8 cellular contexts compared by ENCODE assay signal in genomic region chr19:44653977-44654784, GRCh38. TPM values are rescaled to one million over a fixed set of nuclear protein-coding genes. Genes with fewer than 3 reads are reported as not detected.
DNase-seq lines count a peak whose midpoint lies in the region; ATAC-seq and TF ChIP-seq lines count a peak whose summit lies in the region.

No MANE protein-coding gene starts in this region.

- H2BK15ac ChIP-seq in neuronal stem cell (ENCODE audit: low read length): no peak overlapping the region

- 66 to 68% methylated on average over 13 to 16 of the region's 16 CpGs for WGBS in GM23248 (ENCODE audit: low coverage in 1 of 2, low lambda C conversion rate in 2 of 2, missing lambda C conversion rate in 2 of 2), 2 experiments
- 54% methylated on average over 15 of the region's 16 CpGs for WGBS in esophagus muscularis mucosa
- no CpG with 5 or more reads among the region's 16 CpGs for WGBS in neuronal stem cell (ENCODE audit: extremely low coverage in 2 of 2, insufficient read length in 2 of 2, insufficient replicate concordance in 1 of 2), 2 donors

- no peak overlapping the region for H3K4me3 Mint-ChIP-seq in activated CD8-positive, alpha-beta memory T cell treated with anti-CD3 and anti-CD28 coated beads, Interleukin-2, amount 10 ng/mL, durations not matched to agents 7 days and 5 days

- H3K27me3 ChIP-seq in GM23248 (replicated peaks; ENCODE audit: insufficient read depth): no peaks in the 10 kb centered on the region
- no peaks in the 10 kb centered on the region for H3K27me3 ChIP-seq in esophagus muscularis mucosa
- no peaks in the 10 kb centered on the region for H3K27me3 ChIP-seq in neuronal stem cell (ENCODE audit: control insufficient read depth in 3 of 3, insufficient read depth in 3 of 3, low read depth in 1 of 3, low read length in 3 of 3)
- H3K27me3 ChIP-seq in tibial artery: no peaks in the 10 kb centered on the region

- H3K4me3 ChIP-seq in GM23248 (no peak overlapping the region), esophagus muscularis mucosa (no peak overlapping the region), neuronal stem cell (ENCODE audit: low read length in 2 of 2) (no peak overlapping the region), tibial artery (no peak overlapping the region)

- TF ChIP-seq EP300 in esophagus muscularis mucosa (IDR thresholded peaks at IDR 0.05): no peak

- H3K27ac ChIP-seq in GM23248 (no peak overlapping the region), esophagus muscularis mucosa (replicated peaks in 1 of 4) (no peak overlapping the region), neuronal stem cell (replicated peaks; ENCODE audit: low read length) (no peak overlapping the region), tibial artery (no peak overlapping the region)

- intact Hi-C loops in esophagus muscularis mucosa (cut with DNase I) (no loop called here), tibial artery (cut with DNase I; ENCODE audit: low total_unique reads) (no loop called here)

- peak; percentile 83 for ATAC-seq in activated CD8-positive, alpha-beta memory T cell treated with anti-CD3 and anti-CD28 coated beads, Interleukin-2, amount 10 ng/mL, durations not matched to agents 7 days and 5 days
- ATAC-seq in HG02763 (IDR thresholded peaks at IDR 0.05; ENCODE audit: unreplicated experiment): no peak

- no peak overlapping the region for H4K91ac ChIP-seq in neuronal stem cell (ENCODE audit: low read depth, low read length, poor library complexity)

- no peak overlapping the region for H3K23ac ChIP-seq in neuronal stem cell (ENCODE audit: low read depth, low read length, poor library complexity)

- no peaks in the 10 kb centered on the region; the same call in 1 of the 2 replicates for H3K4me1 ChIP-seq in GM23248 (ENCODE audit: insufficient read depth)
- H3K4me1 ChIP-seq in esophagus muscularis mucosa: peaks cover 0 to 19% (median 10%) of the 10 kb centered on the region in 4 donors
- no peaks in the 10 kb centered on the region for H3K4me1 ChIP-seq in neuronal stem cell (ENCODE audit: control insufficient read depth in 2 of 2, insufficient read depth in 1 of 2, low read depth in 1 of 2, low read length in 2 of 2)
- H3K4me1 ChIP-seq in tibial artery: peaks cover 0 to 4% (median 2%) of the 10 kb centered on the region in 4 donors

- no peak overlapping the region for H3K18ac ChIP-seq in neuronal stem cell (ENCODE audit: low read length)

- H2BK120ac ChIP-seq in neuronal stem cell (ENCODE audit: low read depth, low read length): no peak overlapping the region

- peak; percentile 43 to 60 (median 59) for TF ChIP-seq CTCF in esophagus muscularis mucosa (IDR thresholded peaks at IDR 0.05)
- peak; percentile 33 to 41 for TF ChIP-seq CTCF in tibial artery (IDR thresholded peaks at IDR 0.05)

- no peaks in the 10 kb centered on the region for H3K36me3 Mint-ChIP-seq in activated CD8-positive, alpha-beta memory T cell treated with anti-CD3 and anti-CD28 coated beads, Interleukin-2, amount 10 ng/mL, durations not matched to agents 7 days and 5 days

- in situ Hi-C loops in GM23248 (cut with MboI): no loop called here

- H4K8ac ChIP-seq in neuronal stem cell (ENCODE audit: low read depth, low read length): no peak overlapping the region

- H3K14ac ChIP-seq in neuronal stem cell (ENCODE audit: low read length): no peak overlapping the region

- H3K79me1 ChIP-seq in neuronal stem cell (ENCODE audit: low read depth, low read length): peaks cover 3% of the 10 kb centered on the region

- H4K20me1 ChIP-seq in GM23248 (ENCODE audit: insufficient read depth): no peaks in the 10 kb centered on the region

- CTCF ChIA-PET in activated CD8-positive, alpha-beta memory T cell treated with anti-CD3 and anti-CD28 coated beads, Interleukin-2, amount 10 ng/mL, durations not matched to agents 7 days and 5 days (lab: Charles Lee): interaction anchor here (0.7 to 4.4 kb wide), 18 partner anchors 9 to 194 kb away, joined by 3 to 28 read pairs (median 4); partner anchors contain the start of genes NECTIN2 and PVR

- no peak overlapping the region for H2BK5ac ChIP-seq in neuronal stem cell (ENCODE audit: low read length)

- no peak overlapping the region for H3K27ac Mint-ChIP-seq in activated CD8-positive, alpha-beta memory T cell treated with anti-CD3 and anti-CD28 coated beads, Interleukin-2, amount 10 ng/mL, durations not matched to agents 7 days and 5 days

- no peaks in the 10 kb centered on the region; the same call in 1 of the 2 replicates for H3F3A ChIP-seq in GM23248 (ENCODE audit: insufficient read depth)

- H3K36me3 ChIP-seq in GM23248 (ENCODE audit: low read depth): peaks cover 77% of the 10 kb centered on the region
- H3K36me3 ChIP-seq in esophagus muscularis mucosa: peaks cover 56 to 99% (median 90%) of the 10 kb centered on the region in 4 donors
- H3K36me3 ChIP-seq in neuronal stem cell (replicated peaks in 1 of 2; ENCODE audit: control insufficient read depth in 2 of 2, insufficient read depth in 2 of 2, low read length in 2 of 2): peaks cover 49 to 77% of the 10 kb centered on the region in 2 donors
- peaks cover 58 to 93% (median 83%) of the 10 kb centered on the region in 3 donors for H3K36me3 ChIP-seq in tibial artery

- no peaks in the 10 kb centered on the region for H3K9me3 Mint-ChIP-seq in activated CD8-positive, alpha-beta memory T cell treated with anti-CD3 and anti-CD28 coated beads, Interleukin-2, amount 10 ng/mL, durations not matched to agents 7 days and 5 days (ENCODE audit: low read depth)

- no peaks in the 10 kb centered on the region for H3K9me2 ChIP-seq in GM23248 (ENCODE audit: insufficient read depth)

- H3K9me3 ChIP-seq in GM23248 (ENCODE audit: low read depth): no peaks in the 10 kb centered on the region
- no peaks in the 10 kb centered on the region for H3K9me3 ChIP-seq in esophagus muscularis mucosa
- peaks cover 0 to 2% of the 10 kb centered on the region in 2 donors for H3K9me3 ChIP-seq in neuronal stem cell (replicated peaks in 1 of 2; ENCODE audit: control insufficient read depth in 2 of 2, insufficient read depth in 1 of 2, low read depth in 1 of 2, low read length in 2 of 2)
- H3K9me3 ChIP-seq in tibial artery: no peaks in the 10 kb centered on the region

- H2AFZ ChIP-seq in GM23248 (no peak overlapping the region), neuronal stem cell (ENCODE audit: low read length) (no peak overlapping the region)

- TF ChIP-seq POLR2A in esophagus muscularis mucosa (IDR thresholded peaks at IDR 0.05; ENCODE audit: low read depth): no peak

- H3K4me1 Mint-ChIP-seq in activated CD8-positive, alpha-beta memory T cell treated with anti-CD3 and anti-CD28 coated beads, Interleukin-2, amount 10 ng/mL, durations not matched to agents 7 days and 5 days: no peaks in the 10 kb centered on the region

- no peak overlapping the region for H2AK5ac ChIP-seq in neuronal stem cell (ENCODE audit: low read depth, low read length)

- H2BK12ac ChIP-seq in neuronal stem cell (ENCODE audit: low read length): no peak overlapping the region

- peaks cover 42% of the 10 kb centered on the region for H3K79me2 ChIP-seq in GM23248 (ENCODE audit: insufficient read depth)

- H3K27me3 Mint-ChIP-seq in activated CD8-positive, alpha-beta memory T cell treated with anti-CD3 and anti-CD28 coated beads, Interleukin-2, amount 10 ng/mL, durations not matched to agents 7 days and 5 days: no peaks in the 10 kb centered on the region

- H3K4ac ChIP-seq in neuronal stem cell (ENCODE audit: low read length): no peak overlapping the region

- DNase-seq in ELR (ENCODE audit: low read depth): peak; percentile 34
- DNase-seq in GM23248: peak; percentile 71
- peak; percentile 41 for DNase-seq in NCI-H146 treated with DMSO at 0.1 percent for 48 hours (lab: John Stamatoyannopoulos, UW; ENCODE audit: unreplicated experiment)
- DNase-seq in activated CD8-positive, alpha-beta memory T cell treated with anti-CD3 and anti-CD28 coated beads, Interleukin-2, amount 10 ng/mL, durations not matched to agents 7 days and 5 days: peak; percentile 81
- no peak for DNase-seq in esophagus muscularis mucosa (ENCODE audit: extremely low spot score)
- DNase-seq in neuronal stem cell (ENCODE audit: low spot score): peak; percentile 23
- DNase-seq in tibial artery: peak; percentile 69 to 80

- H3K4me2 ChIP-seq in GM23248 (ENCODE audit: unreplicated experiment) (no peak overlapping the region), neuronal stem cell (ENCODE audit: insufficient read depth, low read length, poor library complexity, severe bottlenecking) (no peak overlapping the region)

- no peak overlapping the region for H3K9ac ChIP-seq in GM23248
- H3K9ac ChIP-seq in neuronal stem cell (ENCODE audit: low read depth, low read length, poor library complexity): no peak overlapping the region

RNA-seq across cellular contexts. Expression of gene PVR, which starts 10.5 kb away (rescaled TPM):
- 140 and 148 TPM in 2 replicates for total RNA-seq in GM23248 (2014; rRNA removed; shearing (Covaris generic))
- 58.8 and 63.3 TPM in 2 replicates for polyA plus RNA-seq in GM23248 (2016; fragmentation: Nextera tagmentation; extraction: Ambion mirVana)
- total RNA-seq in activated CD8-positive, alpha-beta memory T cell treated with anti-CD3 and anti-CD28 coated beads, Interleukin-2, amount 10 ng/mL, durations not matched to agents 7 days and 5 days: 1 to 10 TPM; 2.4 to 7.8 TPM
- total RNA-seq in esophagus muscularis mucosa: 10 to 100 TPM; 20.8 to 58.3 (median 49.0) TPM
- 5.7 TPM for polyA plus RNA-seq in neuronal stem cell (2013, experiment 1 of 2)
- polyA plus RNA-seq in neuronal stem cell (2013, experiment 2 of 2): 5.3 TPM

RNA-seq across cellular contexts. Expression of gene CEACAM19, which starts 17.1 kb away (rescaled TPM):
- 0.51 and 1.9 TPM in 2 replicates for total RNA-seq in GM23248 (2014; rRNA removed; shearing (Covaris generic))
- polyA plus RNA-seq in GM23248 (2016; fragmentation: Nextera tagmentation; extraction: Ambion mirVana): 1.3 and 1.7 TPM in 2 replicates
- under 1 TPM in 1 of 2 experiments, not detected in 1; 0.63 TPM for total RNA-seq in activated CD8-positive, alpha-beta memory T cell treated with anti-CD3 and anti-CD28 coated beads, Interleukin-2, amount 10 ng/mL, durations not matched to agents 7 days and 5 days
- total RNA-seq in esophagus muscularis mucosa: 1 to 10 TPM; 2.5 to 5.1 (median 3.7) TPM
- polyA plus RNA-seq in neuronal stem cell (2013, experiment 1 of 2): 2.2 TPM
- 2.2 TPM for polyA plus RNA-seq in neuronal stem cell (2013, experiment 2 of 2)

RNA-seq across cellular contexts. Expression of gene IGSF23, which starts 40.8 kb away (rescaled TPM):
- not detected in 2 replicates for total RNA-seq in GM23248 (2014; rRNA removed; shearing (Covaris generic))
- 0.63 and 0.79 TPM in 2 replicates for polyA plus RNA-seq in GM23248 (2016; fragmentation: Nextera tagmentation; extraction: Ambion mirVana)
- total RNA-seq in activated CD8-positive, alpha-beta memory T cell treated with anti-CD3 and anti-CD28 coated beads, Interleukin-2, amount 10 ng/mL, durations not matched to agents 7 days and 5 days: not detected
- not detected for total RNA-seq in esophagus muscularis mucosa
- polyA plus RNA-seq in neuronal stem cell (2013, experiment 1 of 2): not detected
- not detected for polyA plus RNA-seq in neuronal stem cell (2013, experiment 2 of 2)

RNA-seq across cellular contexts. Expression of gene CEACAM16, which starts 44.8 kb away (rescaled TPM):
- not detected in 2 replicates for total RNA-seq in GM23248 (2014; rRNA removed; shearing (Covaris generic))
- not detected in 2 replicates for polyA plus RNA-seq in GM23248 (2016; fragmentation: Nextera tagmentation; extraction: Ambion mirVana)
- total RNA-seq in activated CD8-positive, alpha-beta memory T cell treated with anti-CD3 and anti-CD28 coated beads, Interleukin-2, amount 10 ng/mL, durations not matched to agents 7 days and 5 days: not detected
- not detected for total RNA-seq in esophagus muscularis mucosa
- polyA plus RNA-seq in neuronal stem cell (2013, experiment 1 of 2): not detected
- not detected for polyA plus RNA-seq in neuronal stem cell (2013, experiment 2 of 2)
